8 cellular contexts compared by ENCODE assay signal in genomic region chr17:78759203-78759968, GRCh38. TPM values are rescaled to one million over a fixed set of nuclear protein-coding genes. Genes with fewer than 3 reads are reported as not detected.
DNase-seq lines count a peak whose midpoint lies in the region; ATAC-seq lines count a peak whose summit lies in the region.

No MANE protein-coding gene starts in this region.

- peak overlapping the region; percentile 38 for H3K4me3 ChIP-seq in CD8-positive, alpha-beta memory T cell (ENCODE audit: low read length)

- peaks cover 0 to 1% of the 10 kb centered on the region in 2 donors for H3K27me3 Mint-ChIP-seq in CD8-positive, alpha-beta memory T cell
- H3K27me3 Mint-ChIP-seq in activated T-cell treated with anti-CD3 and anti-CD28 coated beads, Interleukin-2, amount 50 U/mL, for 24 hours, result no peaks in the 10 kb centered on the region

- H3K4me3 Mint-ChIP-seq in CD8-positive, alpha-beta memory T cell, result peak overlapping the region; percentile 20 to 84 (median 77)
- peak overlapping the region; percentile 71 for H3K4me3 Mint-ChIP-seq in activated T-cell treated with anti-CD3 and anti-CD28 coated beads, Interleukin-2, amount 50 U/mL, for 24 hours

- H3K9me3 ChIP-seq in CD8-positive, alpha-beta memory T cell (ENCODE audit: low read length), result no peaks in the 10 kb centered on the region

- peak overlapping the region; percentile 90 to 99 (median 97) for H3K27ac Mint-ChIP-seq in CD8-positive, alpha-beta memory T cell
- H3K27ac Mint-ChIP-seq in activated T-cell treated with anti-CD3 and anti-CD28 coated beads, Interleukin-2, amount 50 U/mL, for 24 hours, result peak overlapping the region; percentile 97

- intact Hi-C loops in cardiac septum (cut with DNase I), result no loop called here

- H3K36me3 ChIP-seq in CD8-positive, alpha-beta memory T cell (ENCODE audit: insufficient read depth, low read length), result no peaks in the 10 kb centered on the region

- peaks cover 0 to 25% (median 4%) of the 10 kb centered on the region in 3 donors for H3K36me3 Mint-ChIP-seq in CD8-positive, alpha-beta memory T cell
- peaks cover 30% of the 10 kb centered on the region for H3K36me3 Mint-ChIP-seq in activated T-cell treated with anti-CD3 and anti-CD28 coated beads, Interleukin-2, amount 50 U/mL, for 24 hours (ENCODE audit: low read depth)

- CTCF ChIA-PET in CD8-positive, alpha-beta memory T cell (lab: Charles Lee), result interaction anchor here (0.7 to 2.7 kb wide), 7 partner anchors 10 to 57 kb away, joined by 3 to 12 read pairs (median 6); no protein-coding TSS in a partner anchor

- peak; percentile 58 for ATAC-seq in HG02970 (IDR thresholded peaks at IDR 0.05; ENCODE audit: low FRiP score, unreplicated experiment)

- H3K9me3 Mint-ChIP-seq in CD8-positive, alpha-beta memory T cell, result no peaks in the 10 kb centered on the region
- no peaks in the 10 kb centered on the region for H3K9me3 Mint-ChIP-seq in activated T-cell treated with anti-CD3 and anti-CD28 coated beads, Interleukin-2, amount 50 U/mL, for 24 hours

- POLR2A ChIA-PET in CD8-positive, alpha-beta memory T cell (lab: Charles Lee), result interaction anchor here (0.6 to 2.5 kb wide), 6 partner anchors 10 to 559 kb away, joined by 3 to 15 read pairs (median 3); no protein-coding TSS in a partner anchor

- peak; percentile 59 to 94 (median 85) for DNase-seq in CD8-positive, alpha-beta memory T cell
- DNase-seq in NCI-H524 (lab: John Stamatoyannopoulos, UW), result peak; percentile 31 to 68
- DNase-seq in activated T-cell treated with anti-CD3 and anti-CD28 coated beads, Interleukin-2, amount 50 U/mL, for 24 hours, result peak; percentile 73
- DNase-seq in cardiac septum (ENCODE audit: low spot score), result peak; percentile 88
- peak; percentile 67 for DNase-seq in stimulated activated CD8-positive, alpha-beta memory T cell treated with anti-CD3 and anti-CD28 coated beads, Interleukin-12 subunit alpha, Interleukin-12 subunit beta, amount 100 ng/mL, for 1 hour (ENCODE audit: low read depth)
- DNase-seq in iPS-NIHi11 (ENCODE audit: low spot score), result no peak
- DNase-seq in C1 segment of cervical spinal cord (lab: John Stamatoyannopoulos, UW), result no peak

- H3K27me3 ChIP-seq in CD8-positive, alpha-beta memory T cell (ENCODE audit: insufficient read depth, low read length, poor library complexity, severe bottlenecking), result no peaks in the 10 kb centered on the region

- H3K27ac ChIP-seq in CD8-positive, alpha-beta memory T cell (ENCODE audit: low read depth, low read length), result peak overlapping the region; percentile 91

- H3K4me1 Mint-ChIP-seq in CD8-positive, alpha-beta memory T cell, result peaks cover 79 to 91% (median 89%) of the 10 kb centered on the region in 3 donors
- H3K4me1 Mint-ChIP-seq in activated T-cell treated with anti-CD3 and anti-CD28 coated beads, Interleukin-2, amount 50 U/mL, for 24 hours (ENCODE audit: low read depth), result peaks cover 85% of the 10 kb centered on the region

- peaks cover 92% of the 10 kb centered on the region for H3K4me1 ChIP-seq in CD8-positive, alpha-beta memory T cell (ENCODE audit: insufficient read depth, low read length)

RNA-seq across cellular contexts. Expression of gene CYTH1, which starts 22.7 kb away (rescaled TPM):
- total RNA-seq in CD8-positive, alpha-beta memory T cell, result 100 to 1,000 TPM; 115 to 129 TPM
- 279 TPM for polyA plus RNA-seq in CD8-positive, alpha-beta memory T cell
- total RNA-seq in cardiac septum, result 29.4 TPM

Comparison
In these comparisons a context has a peak if more than half of its experiments do, and no peak if none do; other contexts are left out.
1. DNase-seq: peak in CD8-positive, alpha-beta memory T cell (5 of 5), NCI-H524 (2 of 2), activated T-cell treated with anti-CD3 and anti-CD28 coated beads, Interleukin-2, amount 50 U/mL, for 24 hours (single experiment), cardiac septum (single experiment) and stimulated activated CD8-positive, alpha-beta memory T cell treated with anti-CD3 and anti-CD28 coated beads, Interleukin-12 subunit alpha, Interleukin-12 subunit beta, amount 100 ng/mL, for 1 hour (single experiment); none in iPS-NIHi11 (single experiment) and C1 segment of cervical spinal cord (0 of 14).